Comparison of ENCODE assay signal across 8 cellular contexts in the genomic region with DNA sequence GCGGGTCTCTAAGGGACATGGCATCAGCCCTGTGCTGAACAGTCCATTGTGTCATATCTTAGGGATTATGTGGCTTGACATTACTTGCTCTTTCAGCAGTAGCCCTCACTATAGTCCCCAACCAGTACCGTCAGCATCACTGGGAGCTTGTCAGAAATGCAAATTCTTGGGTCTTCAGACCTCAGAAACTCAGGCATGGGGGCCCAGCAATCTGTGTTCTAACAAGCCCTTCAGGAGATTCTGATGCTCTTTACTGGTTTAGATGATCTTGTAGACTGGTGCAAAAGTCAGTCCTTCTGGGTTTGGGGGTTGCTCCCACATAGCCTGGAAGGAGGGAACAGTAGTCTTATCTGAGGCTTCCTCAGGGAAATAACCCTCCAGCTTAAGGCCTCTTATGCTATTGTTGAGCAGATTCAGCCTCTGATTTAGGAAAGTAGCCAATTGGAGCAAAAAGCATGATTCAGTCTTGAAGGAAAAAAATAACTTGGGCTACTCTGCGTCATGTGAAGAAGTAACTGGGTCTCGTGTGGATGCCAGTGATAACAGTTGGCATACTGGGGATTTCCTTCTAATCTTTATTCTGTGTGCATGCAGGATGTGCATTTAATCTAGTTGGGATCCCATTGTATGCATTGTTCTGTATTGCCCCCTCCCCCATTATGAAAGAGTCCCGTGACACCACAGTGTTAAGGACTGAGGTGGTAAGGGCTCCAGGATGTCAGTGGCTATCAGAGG. TPM values are rescaled to one million over a fixed set of nuclear protein-coding genes. Genes with fewer than 3 reads are reported as not detected.
DNase-seq lines count a peak whose midpoint lies in the region; ATAC-seq, FAIRE-seq and TF ChIP-seq lines count a peak whose summit lies in the region.

No MANE protein-coding gene starts in this region.

- H3K27me3 Mint-ChIP-seq in neural crest cell (ENCODE audit: low read depth) = no peaks in the 10 kb centered on the region

- H3K9me3 ChIP-seq in endothelial cell of umbilical vein (replicated peaks; ENCODE audit: control insufficient read depth, insufficient read depth, low read length) = no peaks in the 10 kb centered on the region

- peaks cover 46% of the 10 kb centered on the region for H3K79me2 ChIP-seq in endothelial cell of umbilical vein (ENCODE audit: control insufficient read depth, insufficient read depth, low read length)

- POLR2A ChIA-PET in endothelial cell of umbilical vein (lab: Charles Lee) = interaction anchor here (0.9 to 2.2 kb wide), 5 partner anchors 9 to 46 kb away, joined by 3 to 9 read pairs (median 9); no protein-coding TSS in a partner anchor

- peak overlapping the region; percentile 77 for H3K9ac ChIP-seq in endothelial cell of umbilical vein (replicated peaks; ENCODE audit: extremely low read depth, insufficient read depth, low read length)

- intact Hi-C loops in endothelial cell of umbilical vein (cut with micrococcal nuclease) = loop anchor here (1.0 kb wide), 3 partner anchors 9 to 20 kb away; no protein-coding TSS in a partner anchor

- no peaks in the 10 kb centered on the region for H3K27me3 ChIP-seq in endothelial cell of umbilical vein (ENCODE audit: control insufficient read depth in 2 of 2, insufficient read depth in 2 of 2, low read length in 2 of 2)

- DNase-seq in GM12865 (ENCODE audit: low read depth) (peak; percentile 70), endothelial cell of umbilical vein (ENCODE audit: low read depth, low spot score) (peak; percentile 97), neural crest cell (ENCODE audit: low read depth, low spot score) (no peak), NCI-H1417 (lab: John Stamatoyannopoulos, UW) (no peak), NCI-H187 (lab: John Stamatoyannopoulos, UW) (no peak), mucosa of gallbladder (ENCODE audit: low spot score) (no peak)

- no peak overlapping the region for H2AFZ ChIP-seq in endothelial cell of umbilical vein (ENCODE audit: low read depth, low read length)

- H3K27ac ChIP-seq in endothelial cell of umbilical vein (ENCODE audit: insufficient read depth, low read depth, low read length) = peak overlapping the region; percentile 93

- CTCF ChIA-PET in endothelial cell of umbilical vein (lab: Charles Lee) = interaction anchor here (0.7 to 2.8 kb wide), 11 partner anchors 8 to 54 kb away, joined by 3 to 17 read pairs (median 7); no protein-coding TSS in a partner anchor

- H3K4me3 ChIP-seq in GM12865 (ENCODE audit: low read depth, low read length) (no peak overlapping the region), endothelial cell of umbilical vein (replicated peaks in 1 of 3; ENCODE audit: insufficient read depth in 1 of 3, low read depth in 1 of 3, low read length in 3 of 3) (peak overlapping the region in 1 of 3 experiments; percentile 9)

- peaks cover 23% of the 10 kb centered on the region for H3K4me1 ChIP-seq in endothelial cell of umbilical vein (ENCODE audit: control insufficient read depth, extremely low read depth, insufficient read depth, low read length)

- no peaks in the 10 kb centered on the region for H3K36me3 ChIP-seq in endothelial cell of umbilical vein (ENCODE audit: control insufficient read depth in 2 of 2, extremely low read depth in 1 of 2, insufficient read depth in 2 of 2, low read length in 2 of 2)

- no peak for TF ChIP-seq POLR2A in endothelial cell of umbilical vein (IDR thresholded peaks at IDR 0.05; ENCODE audit: low read depth, low read length)

- H3K4me3 Mint-ChIP-seq in neural crest cell = peak overlapping the region; percentile 75

- BruUV-seq in endothelial cell of umbilical vein (replicated peaks; lab: Mats Ljungman, UMichigan) = TSS peak; percentile 62

- FAIRE-seq in endothelial cell of umbilical vein (lab: Jason Lieb, UNC) = peak; percentile 94

- TF ChIP-seq CTCF in GM12865 (IDR thresholded peaks at IDR 0.05; ENCODE audit: insufficient read depth, low read depth, low read length, missing control alignments) (no peak), endothelial cell of umbilical vein (IDR thresholded peaks at IDR 0.05; ENCODE audit: extremely low read depth in 1 of 2, insufficient read depth in 1 of 2, low read depth in 1 of 2, low read length in 2 of 2) (no peak), neural crest cell (conservative IDR thresholded peaks at IDR 0.05) (no peak)

- H4K20me1 ChIP-seq in endothelial cell of umbilical vein (replicated peaks; ENCODE audit: control insufficient read depth, extremely low read depth, insufficient read depth, low read length) = no peaks in the 10 kb centered on the region

- H3K4me2 ChIP-seq in endothelial cell of umbilical vein (ENCODE audit: insufficient read depth, low read length) = peak overlapping the region; percentile 45

- H3K4me1 Mint-ChIP-seq in neural crest cell = peaks cover 68% of the 10 kb centered on the region

- ATAC-seq in HG03139 (IDR thresholded peaks at IDR 0.05; ENCODE audit: unreplicated experiment) (peak; percentile 57), GM19467 (IDR thresholded peaks at IDR 0.05; ENCODE audit: unreplicated experiment) (no peak)

- dilution Hi-C loops in endothelial cell of umbilical vein (cut with MboI; ENCODE audit: extremely low pct_ligation_motif_present, low sequenced_read_pairs) = no loop called here

- H3K36me3 Mint-ChIP-seq in neural crest cell (ENCODE audit: low read depth) = no peaks in the 10 kb centered on the region

- no peaks in the 10 kb centered on the region for H3K9me3 Mint-ChIP-seq in neural crest cell

- peak overlapping the region; percentile 95 for H3K27ac Mint-ChIP-seq in neural crest cell (ENCODE audit: unreplicated experiment)

- H3K9me1 ChIP-seq in endothelial cell of umbilical vein (replicated peaks; ENCODE audit: control insufficient read depth, extremely low read depth, insufficient read depth, low read length) = no peaks in the 10 kb centered on the region

TF ChIP-seq in endothelial cell of umbilical vein, 7 proteins besides CTCF, POLR2A, EP300 and RAD21:
- TF ChIP-seq POLR2AphosphoS5 (IDR thresholded peaks at IDR 0.05; ENCODE audit: insufficient read depth, low read depth, low read length) (peak; percentile 18), JUN (IDR thresholded peaks at IDR 0.05; ENCODE audit: borderline replicate concordance, insufficient read depth, insufficient read length, low read depth) (peak; percentile 73), FOS (IDR thresholded peaks at IDR 0.05; ENCODE audit: borderline replicate concordance, insufficient read depth, low read length) (peak; percentile 49), EZH2 (IDR thresholded peaks at IDR 0.05; ENCODE audit: borderline replicate concordance, low read depth, low read length, severe bottlenecking) (no peak), GATA2 (IDR thresholded peaks at IDR 0.05; ENCODE audit: insufficient read depth, insufficient read length, low read depth, low read length) (peak; percentile 62)

RNA-seq across cellular contexts. Expression of gene TRAK1, which starts 38.9 kb away (rescaled TPM):
- total RNA-seq in endothelial cell of umbilical vein (59.6 and 66.6 TPM in 2 replicates), neural crest cell (41.0 and 42.6 TPM in 2 replicates), mucosa of gallbladder (101 TPM)
- polyA plus RNA-seq in endothelial cell of umbilical vein = 38.5 and 39.6 TPM in 2 replicates
- 34.3 and 37.3 TPM in 2 replicates for polyA plus RNA-seq in endothelial cell of umbilical vein (2011; cell fraction: cytosol; rRNA removed)
- polyA plus RNA-seq in endothelial cell of umbilical vein (2011; cell fraction: nucleus; rRNA removed) = 76.1 and 85.0 TPM in 2 replicates
- 27.4 and 30.8 TPM in 2 replicates for polyA plus RNA-seq in endothelial cell of umbilical vein (2012)
- polyA minus RNA-seq in endothelial cell of umbilical vein = 62.1 and 74.0 TPM in 2 replicates
- 11.1 TPM for polyA minus RNA-seq in endothelial cell of umbilical vein (2011; cell fraction: cytosol; rRNA and poly(A)+ RNA removed)
- polyA minus RNA-seq in endothelial cell of umbilical vein (2011; cell fraction: nucleus; rRNA and poly(A)+ RNA removed) = 73.1 and 82.9 TPM in 2 replicates

Comparison
In these comparisons a context has a peak if more than half of its experiments do, and no peak if none do; other contexts are left out.
1. DNase-seq: peak in GM12865 (single experiment) and endothelial cell of umbilical vein (single experiment); none in neural crest cell (single experiment), NCI-H1417 (0 of 3), NCI-H187 (0 of 2) and mucosa of gallbladder (single experiment).